ENCODE assay signal across 13 cellular contexts in genomic region chr7:149642579-149642978, GRCh38.
"Had no signal": no experiment of that assay in that cellular context is flagged by ENCODE, and none has a peak within 500 bp of the region (broad histone marks: within the 10 kb centered on the region; RNA-seq: fewer than 3 reads in every experiment).

No MANE protein-coding gene starts in this region.

- H3K4me1 ChIP-seq: gastroesophageal sphincter, pancreas, transverse colon had no signal

- H3K4me3 Mint-ChIP-seq: activated CD4-positive, alpha-beta T cell treated with anti-CD3 and anti-CD28 coated beads, Interleukin-2, amount 10 ng/mL, durations not matched to agents 7 days and 5 days; activated T-helper 1 cell treated with anti-CD3 and anti-CD28 coated beads, Interleukin-12 subunit alpha, Interleukin-12 subunit beta, Interleukin-2, Interleukin-4 antibody, amounts not matched to agents 30 ng/mL and 10 ng/mL and 1 ng/mL, durations not matched to agents 14 hours and 24 hours and 36 hours; endodermal cell; memory B cell; naive thymus-derived CD4-positive, alpha-beta T cell; stimulated activated naive B cell treated with anti-CD40 and anti-IgM and Interleukin-4, amounts not matched to agents 10 μg/mL and 1 μg/mL and 100 μg/mL, for 72 hours; T-helper 17 cell; WTC11 had no signal

- ATAC-seq: gastroesophageal sphincter; mucosa of descending colon; naive thymus-derived CD4-positive, alpha-beta T cell; stimulated activated naive B cell treated with anti-CD40 and anti-IgM and Interleukin-4, amounts not matched to agents 10 μg/mL and 1 μg/mL and 100 μg/mL, for 72 hours; T-helper 17 cell; WTC11 had no signal

- DNase-seq: activated CD4-positive, alpha-beta T cell treated with anti-CD3 and anti-CD28 coated beads, Interleukin-2, amount 10 ng/mL, durations not matched to agents 7 days and 5 days; endodermal cell; mucosa of descending colon; naive thymus-derived CD4-positive, alpha-beta T cell; pancreas; stimulated activated CD4-positive, alpha-beta T cell treated with anti-CD3 and anti-CD28 coated beads, Interleukin-2, amount 100 ng/mL, for 48 hours; stimulated activated naive B cell treated with anti-CD40 and anti-IgM and Interleukin-4, amounts not matched to agents 10 μg/mL and 1 μg/mL and 100 μg/mL, for 72 hours; T-helper 17 cell; transverse colon had no signal

- H3K27me3 ChIP-seq: pancreas had no signal

- H3K36me3 ChIP-seq: gastroesophageal sphincter, pancreas, transverse colon had no signal

- H3K9me3 Mint-ChIP-seq: activated CD4-positive, alpha-beta T cell treated with anti-CD3 and anti-CD28 coated beads, Interleukin-2, amount 10 ng/mL, durations not matched to agents 7 days and 5 days; activated T-helper 1 cell treated with anti-CD3 and anti-CD28 coated beads, Interleukin-12 subunit alpha, Interleukin-12 subunit beta, Interleukin-2, Interleukin-4 antibody, amounts not matched to agents 30 ng/mL and 10 ng/mL and 1 ng/mL, durations not matched to agents 14 hours and 24 hours and 36 hours; endodermal cell; memory B cell; stimulated activated naive B cell treated with anti-CD40 and anti-IgM and Interleukin-4, amounts not matched to agents 10 μg/mL and 1 μg/mL and 100 μg/mL, for 72 hours; WTC11 had no signal

- H3K27ac Mint-ChIP-seq: activated CD4-positive, alpha-beta T cell treated with anti-CD3 and anti-CD28 coated beads, Interleukin-2, amount 10 ng/mL, durations not matched to agents 7 days and 5 days; activated T-helper 1 cell treated with anti-CD3 and anti-CD28 coated beads, Interleukin-12 subunit alpha, Interleukin-12 subunit beta, Interleukin-2, Interleukin-4 antibody, amounts not matched to agents 30 ng/mL and 10 ng/mL and 1 ng/mL, durations not matched to agents 14 hours and 24 hours and 36 hours; endodermal cell; memory B cell; naive thymus-derived CD4-positive, alpha-beta T cell; stimulated activated naive B cell treated with anti-CD40 and anti-IgM and Interleukin-4, amounts not matched to agents 10 μg/mL and 1 μg/mL and 100 μg/mL, for 72 hours; T-helper 17 cell; WTC11 had no signal

- H3K4me3 ChIP-seq: gastroesophageal sphincter, mucosa of descending colon, pancreas, transverse colon had no signal

- H3K4me1 Mint-ChIP-seq: activated CD4-positive, alpha-beta T cell treated with anti-CD3 and anti-CD28 coated beads, Interleukin-2, amount 10 ng/mL, durations not matched to agents 7 days and 5 days; memory B cell; naive thymus-derived CD4-positive, alpha-beta T cell; stimulated activated naive B cell treated with anti-CD40 and anti-IgM and Interleukin-4, amounts not matched to agents 10 μg/mL and 1 μg/mL and 100 μg/mL, for 72 hours; WTC11 had no signal

- H3K9me3 ChIP-seq: gastroesophageal sphincter, mucosa of descending colon, pancreas, transverse colon had no signal

- H3K27ac ChIP-seq: gastroesophageal sphincter, pancreas, transverse colon had no signal
